ENCODE assay signal across 2 cellular contexts in genomic region chr2:148619560-148620190, GRCh38.
TF ChIP-seq lines count a peak whose summit lies in the region.

No MANE protein-coding gene starts in this region.

TF ChIP-seq in GM12891, 5 proteins besides CTCF, POLR2A, EP300 and RAD21:
- no peak for TF ChIP-seq POU2F2 (IDR thresholded peaks at IDR 0.05; ENCODE audit: low read depth, low read length)
- TF ChIP-seq POLR2AphosphoS5 (IDR thresholded peaks at IDR 0.05; ENCODE audit: low read depth, low read length), result no peak
- TF ChIP-seq PAX5 (IDR thresholded peaks at IDR 0.05; ENCODE audit: insufficient read depth, low read length, severe bottlenecking), result no peak
- TF ChIP-seq SPI1 (IDR thresholded peaks at IDR 0.05; ENCODE audit: low read depth, low read length), result no peak
- no peak for TF ChIP-seq TAF1 (IDR thresholded peaks at IDR 0.05; ENCODE audit: low read depth, low read length)

TF ChIP-seq in GM12878, 131 proteins besides CTCF, POLR2A, EP300 and RAD21:
- TF ChIP-seq PKNOX1 (IDR thresholded peaks at IDR 0.05) (0 out of 2 replicates have a peak, but pooled peaks have one; percentile 10), PML (IDR thresholded peaks at IDR 0.05; ENCODE audit: low read length) (no peak), MEF2B (IDR thresholded peaks at IDR 0.05; ENCODE audit: partially characterized antibody, poor library complexity, severe bottlenecking) (no peak), NFYA (IDR thresholded peaks at IDR 0.05; ENCODE audit: borderline replicate concordance, low read depth, low read length) (no peak), FOXM1 (IDR thresholded peaks at IDR 0.05; ENCODE audit: low read depth, low read length) (no peak)
TF ChIP-seq in GM12878: peak in this region for 1.
